In genomic region chr7:16089191-16089590, GRCh38 we compare ENCODE assay signal across 19 cellular contexts.
DNase-seq lines count a peak whose midpoint lies in the region; ATAC-seq, FAIRE-seq and TF ChIP-seq lines count a peak whose summit lies in the region.
"Had no signal": no experiment of that assay in that cellular context is flagged by ENCODE, and none has a peak within 500 bp of the region (broad histone marks: within the 10 kb centered on the region; RNA-seq: fewer than 3 reads in every experiment).

No MANE protein-coding gene starts in this region.

- no peak overlapping the region for H3K4me2 ChIP-seq in HCT116 (ENCODE audit: low read length)
- H3K4me2 ChIP-seq: BLaER1 had no signal

- no peaks in the 10 kb centered on the region for H4K20me1 ChIP-seq in HCT116 (ENCODE audit: insufficient read depth)
- H4K20me1 ChIP-seq: BLaER1 had no signal

- POLR2A ChIA-PET in HCT116 (lab: Charles Lee), result no interaction called here

- RAD21 ChIA-PET in HCT116 (lab: Charles Lee; ENCODE audit: low non-redundant PET in 1 of 2, low total read pairs in 2 of 2, uncharacterized antibody in 2 of 2, unreplicated experiment in 2 of 2), result no interaction called here

- TF ChIP-seq POLR2A in HCT116 (IDR thresholded peaks at IDR 0.05; ENCODE audit: borderline replicate concordance, extremely low read depth, insufficient read depth, insufficient read length), result no peak

- CTCF ChIA-PET in HCT116 (lab: Charles Lee), result no interaction called here

- DNase-seq in HCT116 (ENCODE audit: low read depth, low spot score) (no peak), kidney (no peak), cerebellar cortex (ENCODE audit: low spot score) (no peak), HK-2 (ENCODE audit: unreplicated experiment) (no peak), heart right ventricle (no peak)
- DNase-seq: Caco-2; CD4-positive, CD25-positive, alpha-beta regulatory T cell; CD8-positive, alpha-beta T cell; DMS153; DND-41; GOT3; H7; HCEC 1CT had no signal

- H3K4me3 ChIP-seq in HCT116 (replicated peaks in 1 of 2; ENCODE audit: low read depth in 1 of 2, low read length in 2 of 2) (no peak overlapping the region), kidney (ENCODE audit: low read length in 2 of 2) (no peak overlapping the region), heart right ventricle (no peak overlapping the region)
- H3K4me3 ChIP-seq: BLaER1 had no signal

- no peak overlapping the region for H2AFZ ChIP-seq in HCT116 (ENCODE audit: low read depth, low read length, poor library complexity, severe bottlenecking)

- H3K9me2 ChIP-seq in HCT116 (ENCODE audit: insufficient read depth), result no peaks in the 10 kb centered on the region

- H3K27me3 ChIP-seq in HCT116 (ENCODE audit: insufficient read depth, low read length) (no peaks in the 10 kb centered on the region), heart right ventricle (no peaks in the 10 kb centered on the region)
- H3K27me3 ChIP-seq: BLaER1 had no signal

- ATAC-seq in HCT116 (no peak), GM19035 (IDR thresholded peaks at IDR 0.05; ENCODE audit: unreplicated experiment) (no peak), heart right ventricle (no peak)
- ATAC-seq: CD8-positive, alpha-beta T cell had no signal

- H3K9me3 ChIP-seq in HCT116 (ENCODE audit: control insufficient read depth in 1 of 2, insufficient read depth in 1 of 2, low read depth in 1 of 2, low read length in 2 of 2) (no peaks in the 10 kb centered on the region), kidney (ENCODE audit: control insufficient read depth in 1 of 2, low read length in 2 of 2) (no peaks in the 10 kb centered on the region), heart right ventricle (no peaks in the 10 kb centered on the region)
- H3K9me3 ChIP-seq: BLaER1, Caco-2 had no signal

- intact Hi-C loops in HCT116 (cut with micrococcal nuclease) (no loop called here), kidney (cut with DNase I) (no loop called here), heart right ventricle (cut with DNase I) (loop anchor here in 1 of 10 donors (10.0 kb wide), 1 partner anchor 476 kb away; no protein-coding TSS in a partner anchor)

- H3K4me1 ChIP-seq in HCT116 (ENCODE audit: control insufficient read depth in 1 of 2, insufficient read depth in 2 of 2, low read length in 2 of 2), result peaks cover 22 to 25% of the 10 kb centered on the region in 2 experiments
- H3K4me1 ChIP-seq in kidney (ENCODE audit: control insufficient read depth in 1 of 2, insufficient read depth in 1 of 2, low read depth in 1 of 2, low read length in 2 of 2), result no peaks in the 10 kb centered on the region
- H3K4me1 ChIP-seq in heart right ventricle, result peaks cover 0 to 7% (median 0%) of the 10 kb centered on the region in 9 donors
- H3K4me1 ChIP-seq: BLaER1 had no signal

- no peak for TF ChIP-seq CTCF in HCT116 (IDR thresholded peaks at IDR 0.05 in 2 of 3, conservative IDR thresholded peaks at IDR 0.05 in 1 of 3; ENCODE audit: borderline replicate concordance in 1 of 3, insufficient read depth in 1 of 3, low read depth in 2 of 3, low read length in 2 of 3)
- no peak for TF ChIP-seq CTCF in kidney (IDR thresholded peaks at IDR 0.05; ENCODE audit: borderline replicate concordance, extremely low read depth, insufficient read depth)
- TF ChIP-seq CTCF in heart right ventricle (IDR thresholded peaks at IDR 0.05), result no peak

- TF ChIP-seq RAD21 in HCT116 (IDR thresholded peaks at IDR 0.05; ENCODE audit: low read depth), result no peak

- H3K79me2 ChIP-seq in HCT116 (ENCODE audit: insufficient read depth, low read length), result no peaks in the 10 kb centered on the region

- 88 to 90% methylated on average over 19 of the region's 19 CpGs for WGBS in heart right ventricle, 2 donors

- FAIRE-seq in colon (lab: Jason Lieb, UNC), result peak; percentile 82
- FAIRE-seq in kidney (lab: Jason Lieb, UNC), result peak; percentile 66
- FAIRE-seq: G401.6, GM12892 had no signal

- no TSS peak for BruUV-seq in HCT116 (replicated peaks; lab: Mats Ljungman, UMichigan)

- H3K9ac ChIP-seq in HCT116 (ENCODE audit: low read length) (no peak overlapping the region), kidney (ENCODE audit: low read length in 2 of 2) (no peak overlapping the region)
- H3K9ac ChIP-seq: BLaER1 had no signal

- H3K36me3 ChIP-seq in HCT116 (ENCODE audit: control insufficient read depth in 1 of 2, insufficient read depth in 2 of 2, low read length in 2 of 2), result no peaks in the 10 kb centered on the region
- H3K36me3 ChIP-seq in kidney (ENCODE audit: control insufficient read depth in 1 of 2, insufficient read depth in 2 of 2, low read length in 2 of 2), result no peaks in the 10 kb centered on the region
- H3K36me3 ChIP-seq in heart right ventricle, result no peaks in the 10 kb centered on the region
- H3K36me3 ChIP-seq: BLaER1 had no signal

- H3K27ac ChIP-seq in HCT116 (ENCODE audit: low read depth, low read length) (peak overlapping the region; percentile 43; the same call in 1 of the 2 replicates), kidney (ENCODE audit: low read depth in 2 of 2, low read length in 2 of 2) (no peak overlapping the region), heart right ventricle (no peak overlapping the region)
- H3K27ac ChIP-seq: BLaER1, C4-2B had no signal

TF ChIP-seq in HCT116, 20 proteins besides CTCF, POLR2A, EP300 and RAD21:
- TF ChIP-seq SP1 (IDR thresholded peaks at IDR 0.05; ENCODE audit: low read depth), result no peak
- no peak for TF ChIP-seq FOSL1 (IDR thresholded peaks at IDR 0.05; ENCODE audit: low read depth)
- no peak for TF ChIP-seq ELF1 (IDR thresholded peaks at IDR 0.05; ENCODE audit: borderline replicate concordance, low read depth)
- TF ChIP-seq EGR1 (IDR thresholded peaks at IDR 0.05; ENCODE audit: low read depth), result no peak
- no peak for TF ChIP-seq ZNF274 (IDR thresholded peaks at IDR 0.05; ENCODE audit: low read depth, low read length)
- TF ChIP-seq, protein P1, sequence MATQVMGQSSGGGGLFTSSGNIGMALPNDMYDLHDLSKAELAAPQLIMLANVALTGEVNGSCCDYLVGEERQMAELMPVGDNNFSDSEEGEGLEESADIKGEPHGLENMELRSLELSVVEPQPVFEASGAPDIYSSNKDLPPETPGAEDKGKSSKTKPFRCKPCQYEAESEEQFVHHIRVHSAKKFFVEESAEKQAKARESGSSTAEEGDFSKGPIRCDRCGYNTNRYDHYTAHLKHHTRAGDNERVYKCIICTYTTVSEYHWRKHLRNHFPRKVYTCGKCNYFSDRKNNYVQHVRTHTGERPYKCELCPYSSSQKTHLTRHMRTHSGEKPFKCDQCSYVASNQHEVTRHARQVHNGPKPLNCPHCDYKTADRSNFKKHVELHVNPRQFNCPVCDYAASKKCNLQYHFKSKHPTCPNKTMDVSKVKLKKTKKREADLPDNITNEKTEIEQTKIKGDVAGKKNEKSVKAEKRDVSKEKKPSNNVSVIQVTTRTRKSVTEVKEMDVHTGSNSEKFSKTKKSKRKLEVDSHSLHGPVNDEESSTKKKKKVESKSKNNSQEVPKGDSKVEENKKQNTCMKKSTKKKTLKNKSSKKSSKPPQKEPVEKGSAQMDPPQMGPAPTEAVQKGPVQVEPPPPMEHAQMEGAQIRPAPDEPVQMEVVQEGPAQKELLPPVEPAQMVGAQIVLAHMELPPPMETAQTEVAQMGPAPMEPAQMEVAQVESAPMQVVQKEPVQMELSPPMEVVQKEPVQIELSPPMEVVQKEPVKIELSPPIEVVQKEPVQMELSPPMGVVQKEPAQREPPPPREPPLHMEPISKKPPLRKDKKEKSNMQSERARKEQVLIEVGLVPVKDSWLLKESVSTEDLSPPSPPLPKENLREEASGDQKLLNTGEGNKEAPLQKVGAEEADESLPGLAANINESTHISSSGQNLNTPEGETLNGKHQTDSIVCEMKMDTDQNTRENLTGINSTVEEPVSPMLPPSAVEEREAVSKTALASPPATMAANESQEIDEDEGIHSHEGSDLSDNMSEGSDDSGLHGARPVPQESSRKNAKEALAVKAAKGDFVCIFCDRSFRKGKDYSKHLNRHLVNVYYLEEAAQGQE (IDR thresholded peaks at IDR 0.05; ENCODE audit: low read depth), result no peak
- no peak for TF ChIP-seq JUND (IDR thresholded peaks at IDR 0.05)
- TF ChIP-seq YY1 (IDR thresholded peaks at IDR 0.05; ENCODE audit: extremely low read depth, insufficient replicate concordance, low read depth, low read length), result no peak
- TF ChIP-seq TCF7L2 (IDR thresholded peaks at IDR 0.05; ENCODE audit: borderline replicate concordance, extremely low read depth, insufficient read depth, insufficient read length), result no peak
- TF ChIP-seq SIN3A (IDR thresholded peaks at IDR 0.05; ENCODE audit: low read depth), result no peak
- TF ChIP-seq EZH2 (IDR thresholded peaks at IDR 0.05), result no peak
